Comparison of ENCODE assay signal across 8 cellular contexts in genomic region chr19:10333758-10334339, GRCh38. TPM values are rescaled to one million over a fixed set of nuclear protein-coding genes. Genes with fewer than 3 reads are reported as not detected.
A peak's percentile ranks its signal among the peaks of the same experiment; 100 is the strongest.
DNase-seq lines count a peak whose midpoint lies in the region; ATAC-seq and TF ChIP-seq lines count a peak whose summit lies in the region.

No MANE protein-coding gene starts in this region.

- no peak for TF ChIP-seq CTCF in neural crest cell (conservative IDR thresholded peaks at IDR 0.05)

- H3K4me3 Mint-ChIP-seq in effector memory CD8-positive, alpha-beta T cell = peak overlapping the region; percentile 94 to 95
- peak overlapping the region; percentile 99 for H3K4me3 Mint-ChIP-seq in neural crest cell

- peak overlapping the region; percentile 91 to 95 for H3K27ac Mint-ChIP-seq in effector memory CD8-positive, alpha-beta T cell
- H3K27ac Mint-ChIP-seq in neural crest cell (ENCODE audit: unreplicated experiment) = peak overlapping the region; percentile 99

- DNase-seq in NCI-H345 treated with DMSO at 0.1 percent for 48 hours (lab: John Stamatoyannopoulos, UW; ENCODE audit: unreplicated experiment) = peak; percentile 68
- DNase-seq in effector memory CD8-positive, alpha-beta T cell = no peak
- peak; percentile 18 for DNase-seq in neural crest cell (ENCODE audit: low read depth, low spot score)
- DNase-seq in iPS-NIHi11 (ENCODE audit: low spot score) = no peak
- no peak for DNase-seq in CD1c-positive myeloid dendritic cell (ENCODE audit: extremely low spot score)
- no peak for DNase-seq in HuH-7 (ENCODE audit: low spot score)
- no peak for DNase-seq in NCI-H446 (lab: John Stamatoyannopoulos, UW)

- peak; percentile 13 for ATAC-seq in GM18519 (IDR thresholded peaks at IDR 0.05; ENCODE audit: low FRiP score, unreplicated experiment)
- peak; percentile 0 for ATAC-seq in effector memory CD8-positive, alpha-beta T cell (replicated peaks)

- no peaks in the 10 kb centered on the region for H3K27me3 Mint-ChIP-seq in effector memory CD8-positive, alpha-beta T cell
- no peaks in the 10 kb centered on the region for H3K27me3 Mint-ChIP-seq in neural crest cell (ENCODE audit: low read depth)

- peaks cover 24 to 34% of the 10 kb centered on the region in 2 donors for H3K4me1 Mint-ChIP-seq in effector memory CD8-positive, alpha-beta T cell (ENCODE audit: low read depth in 2 of 2)
- H3K4me1 Mint-ChIP-seq in neural crest cell = peaks cover 32% of the 10 kb centered on the region

- H3K9me3 Mint-ChIP-seq in effector memory CD8-positive, alpha-beta T cell = no peaks in the 10 kb centered on the region
- H3K9me3 Mint-ChIP-seq in neural crest cell = no peaks in the 10 kb centered on the region

- H3K36me3 Mint-ChIP-seq in effector memory CD8-positive, alpha-beta T cell (ENCODE audit: insufficient read depth) = peaks cover 66% of the 10 kb centered on the region
- peaks cover 3% of the 10 kb centered on the region for H3K36me3 Mint-ChIP-seq in neural crest cell (ENCODE audit: low read depth)

RNA-seq across cellular contexts. Expression of gene RAVER1, which starts 0.5 kb away (rescaled TPM):
- 75.9 and 78.2 TPM in 2 replicates for total RNA-seq in neural crest cell

RNA-seq across cellular contexts. Expression of gene ICAM3, which starts 5.6 kb away (rescaled TPM):
- 9.7 and 10.0 TPM in 2 replicates for total RNA-seq in neural crest cell

RNA-seq across cellular contexts. Expression of gene FDX2, which starts 18.0 kb away (rescaled TPM):
- total RNA-seq in neural crest cell = 20.0 and 22.5 TPM in 2 replicates

RNA-seq across cellular contexts. Expression of gene ZGLP1, which starts 24.2 kb away (rescaled TPM):
- total RNA-seq in neural crest cell = 10.4 and 11.3 TPM in 2 replicates

RNA-seq across cellular contexts. Expression of gene ICAM5, which starts 44.1 kb away (rescaled TPM):
- total RNA-seq in neural crest cell = not detected in 2 replicates

Comparison
In these comparisons a context has a peak if more than half of its experiments do, and no peak if none do; other contexts are left out.
1. DNase-seq: peak in NCI-H345 treated with DMSO at 0.1 percent for 48 hours (single experiment) and neural crest cell (single experiment); none in effector memory CD8-positive, alpha-beta T cell (0 of 3), iPS-NIHi11 (single experiment), CD1c-positive myeloid dendritic cell (single experiment), HuH-7 (single experiment) and NCI-H446 (0 of 2).